ENCODE assay signal across 13 cellular contexts in the genomic region with DNA sequence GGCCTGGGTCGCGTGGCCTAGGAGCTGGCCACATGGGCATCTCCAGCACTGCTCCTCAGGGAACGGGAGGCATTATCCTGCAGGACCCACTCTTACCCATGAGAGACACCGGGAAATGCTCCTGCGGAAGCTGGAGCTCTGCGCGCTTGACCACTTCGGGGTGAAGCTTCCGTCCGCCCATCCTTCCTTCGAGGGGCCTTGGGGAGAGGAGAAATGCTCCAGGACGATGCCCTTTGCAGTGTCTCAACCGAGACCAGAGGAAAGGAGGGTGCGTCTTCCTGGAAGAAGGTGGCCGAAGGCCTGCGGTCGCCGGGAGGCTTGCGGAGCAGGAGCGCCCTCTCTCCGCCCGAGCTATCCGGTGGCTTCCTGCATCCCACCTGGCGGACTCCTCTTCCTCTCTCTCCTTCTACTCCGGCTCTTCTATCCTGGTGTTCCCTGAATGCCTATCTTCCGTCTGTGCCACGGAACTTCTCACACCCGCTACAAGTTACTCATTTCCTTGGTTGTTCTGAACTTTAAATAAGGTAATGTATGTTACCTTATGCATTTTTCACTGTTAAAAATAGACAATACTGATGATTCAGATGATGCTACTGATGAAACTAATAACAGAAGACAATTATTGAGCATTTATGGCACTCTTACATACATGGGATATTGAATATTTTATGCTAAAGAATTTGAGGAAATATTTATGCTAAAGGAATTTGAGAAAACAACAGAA.
DNase-seq lines count a peak whose midpoint lies in the region; ATAC-seq and TF ChIP-seq lines count a peak whose summit lies in the region.
"Had no signal": no experiment of that assay in that cellular context is flagged by ENCODE, and none has a peak within 500 bp of the region (broad histone marks: within the 10 kb centered on the region; RNA-seq: fewer than 3 reads in every experiment).

No MANE protein-coding gene starts in this region.

- peak overlapping the region; percentile 11 for H3K27ac Mint-ChIP-seq in T-helper 2 cell treated with Interferon-gamma antibody and Interleukin-4, amounts not matched to agents 5 μg/mL and 100 μg/mL, for 36 hours

- no peaks in the 10 kb centered on the region for H3K36me3 Mint-ChIP-seq in T-helper 2 cell treated with Interferon-gamma antibody and Interleukin-4, amounts not matched to agents 5 μg/mL and 100 μg/mL, for 36 hours (ENCODE audit: low read depth)

- no peak for DNase-seq in T-helper 2 cell treated with Interferon-gamma antibody and Interleukin-4, amounts not matched to agents 5 μg/mL and 100 μg/mL, for 36 hours (ENCODE audit: low spot score)
- DNase-seq in T-helper 2 cell, result no peak
- DNase-seq in WERI-Rb-1, result peak; percentile 72
- peak; percentile 44 for DNase-seq in epithelial cell of esophagus (ENCODE audit: low read depth)
- DNase-seq in retina, result peak; percentile 71
- no peak for DNase-seq in NCI-H187 treated with DMSO at 0.1 percent for 48 hours (lab: John Stamatoyannopoulos, UW)
- DNase-seq: DMS 273 treated with DMSO at 0.1 percent for 48 hours, NCI-H1092 treated with DMSO at 0.1 percent for 48 hours had no signal

- peak overlapping the region; percentile 62 for H3K4me3 Mint-ChIP-seq in T-helper 2 cell treated with Interferon-gamma antibody and Interleukin-4, amounts not matched to agents 5 μg/mL and 100 μg/mL, for 36 hours

- H3K4me3 ChIP-seq in WERI-Rb-1 (ENCODE audit: low read depth, low read length) (peak overlapping the region; percentile 39), epithelial cell of esophagus (ENCODE audit: low read length) (no peak overlapping the region)
- H3K4me3 ChIP-seq: SJSA1 had no signal

- peaks cover 34% of the 10 kb centered on the region for H3K9me3 ChIP-seq in WERI-Rb-1 (ENCODE audit: severe bottlenecking)
- H3K9me3 ChIP-seq: neutrophil had no signal

- ATAC-seq in HG02763 (IDR thresholded peaks at IDR 0.05; ENCODE audit: unreplicated experiment) (no peak), GM18873 (IDR thresholded peaks at IDR 0.05; ENCODE audit: low FRiP score, unreplicated experiment) (no peak)

- no peaks in the 10 kb centered on the region for H3K36me3 ChIP-seq in WERI-Rb-1
- H3K36me3 ChIP-seq: esophagus muscularis mucosa, neutrophil, SJSA1 had no signal

- peak; percentile 91 for TF ChIP-seq CTCF in WERI-Rb-1 (IDR thresholded peaks at IDR 0.05; ENCODE audit: low read depth, low read length)
- TF ChIP-seq CTCF in epithelial cell of esophagus (IDR thresholded peaks at IDR 0.05; ENCODE audit: insufficient read depth, low read depth, low read length, missing control alignments), result no peak

- peaks cover 89% of the 10 kb centered on the region for H3K27me3 ChIP-seq in WERI-Rb-1 (ENCODE audit: insufficient read depth, low read depth, severe bottlenecking)
- H3K27me3 ChIP-seq: SJSA1 had no signal

- no peaks in the 10 kb centered on the region for H3K9me3 Mint-ChIP-seq in T-helper 2 cell treated with Interferon-gamma antibody and Interleukin-4, amounts not matched to agents 5 μg/mL and 100 μg/mL, for 36 hours

- peaks cover 34% of the 10 kb centered on the region for H3K4me1 Mint-ChIP-seq in T-helper 2 cell treated with Interferon-gamma antibody and Interleukin-4, amounts not matched to agents 5 μg/mL and 100 μg/mL, for 36 hours (ENCODE audit: low read depth)

- H3K27ac ChIP-seq in WERI-Rb-1, result no peak overlapping the region
- H3K27ac ChIP-seq: esophagus muscularis mucosa, neutrophil, SJSA1 had no signal

- peaks cover 85% of the 10 kb centered on the region for H3K27me3 Mint-ChIP-seq in T-helper 2 cell treated with Interferon-gamma antibody and Interleukin-4, amounts not matched to agents 5 μg/mL and 100 μg/mL, for 36 hours (ENCODE audit: low read depth)

Comparison
In these comparisons a context has a peak if more than half of its experiments do, and no peak if none do; other contexts are left out.
1. DNase-seq: peak in WERI-Rb-1 (single experiment), epithelial cell of esophagus (single experiment) and retina (single experiment); none in T-helper 2 cell treated with Interferon-gamma antibody and Interleukin-4, amounts not matched to agents 5 μg/mL and 100 μg/mL, for 36 hours (single experiment), T-helper 2 cell (0 of 5) and NCI-H187 treated with DMSO at 0.1 percent for 48 hours (single experiment).